ENCODE assay signal across 18 cellular contexts in genomic region chr17:55760643-55761355, GRCh38. TPM values are rescaled to one million over a fixed set of nuclear protein-coding genes. Genes with fewer than 3 reads are reported as not detected.
A peak's percentile ranks its signal among the peaks of the same experiment; 100 is the strongest.
DNase-seq lines count a peak whose midpoint lies in the region; ATAC-seq and TF ChIP-seq lines count a peak whose summit lies in the region.
"Had no signal": no experiment of that assay in that cellular context is flagged by ENCODE, and none has a peak within 500 bp of the region (broad histone marks: within the 10 kb centered on the region; RNA-seq: fewer than 3 reads in every experiment).

No MANE protein-coding gene starts in this region.

- TF ChIP-seq CTCF in cardiac fibroblast (IDR thresholded peaks at IDR 0.05; ENCODE audit: low read depth, low read length) (no peak), neutrophil (IDR thresholded peaks at IDR 0.05) (no peak), WERI-Rb-1 (IDR thresholded peaks at IDR 0.05; ENCODE audit: low read depth, low read length) (no peak)

- H3K4me3 ChIP-seq in SJSA1: no peak overlapping the region
- no peak overlapping the region for H3K4me3 ChIP-seq in cardiac fibroblast (replicated peaks in 1 of 2; ENCODE audit: low read depth in 2 of 2, low read length in 2 of 2)
- H3K4me3 ChIP-seq in neutrophil (ENCODE audit: low read depth in 1 of 2, low read length in 1 of 2): peak overlapping the region in 1 of 2 experiments; percentile 6
- H3K4me3 ChIP-seq in WERI-Rb-1 (ENCODE audit: low read depth, low read length): no peak overlapping the region
- H3K4me3 ChIP-seq: A549 had no signal

- H3K4me1 ChIP-seq in SJSA1 (replicated peaks) (peaks cover 57% of the 10 kb centered on the region), neutrophil (ENCODE audit: control insufficient read depth in 1 of 2, insufficient read depth in 1 of 2, low read depth in 1 of 2, low read length in 1 of 2) (peaks cover 30 to 43% of the 10 kb centered on the region in 2 experiments)
- H3K4me1 ChIP-seq: A549 had no signal

- H3K36me3 ChIP-seq in SJSA1: peaks cover 21% of the 10 kb centered on the region; the same call in 1 of the 2 replicates
- H3K36me3 ChIP-seq in neutrophil: no peaks in the 10 kb centered on the region
- H3K36me3 ChIP-seq in WERI-Rb-1: no peaks in the 10 kb centered on the region

- peak; percentile 19 for DNase-seq in GDM1 (lab: John Stamatoyannopoulos, UW)
- peak; percentile 99 to 100 for DNase-seq in SJSA1 (ENCODE audit: low read depth in 1 of 2, low spot score in 2 of 2)
- DNase-seq in cardiac fibroblast (ENCODE audit: low read depth in 2 of 2): peak; percentile 15 to 58
- no peak for DNase-seq in WERI-Rb-1
- DNase-seq in NAMALWA (ENCODE audit: low spot score): no peak
- no peak for DNase-seq in medulla oblongata (ENCODE audit: extremely low spot score)
- DNase-seq: Calu3, DMS79, GOT3, MM.1S, NCI-H1417 treated with DMSO at 0.1 percent for 48 hours, NCI-H2029, NCI-H526 treated with DMSO at 0.1 percent for 48 hours had no signal

- H3K27ac ChIP-seq in SJSA1: peak overlapping the region; percentile 66
- peak overlapping the region; percentile 91 for H3K27ac ChIP-seq in neutrophil
- H3K27ac ChIP-seq in WERI-Rb-1: no peak overlapping the region
- H3K27ac ChIP-seq: A549, RWPE1 had no signal

- H3K9me3 ChIP-seq in SJSA1 (replicated peaks) (no peaks in the 10 kb centered on the region), neutrophil (no peaks in the 10 kb centered on the region), WERI-Rb-1 (ENCODE audit: severe bottlenecking) (no peaks in the 10 kb centered on the region)
- H3K9me3 ChIP-seq: A549 had no signal

- no peak for ATAC-seq in HG02763 (IDR thresholded peaks at IDR 0.05; ENCODE audit: unreplicated experiment)
- ATAC-seq: A549 had no signal

- H3K27me3 ChIP-seq in SJSA1 (replicated peaks) (no peaks in the 10 kb centered on the region), neutrophil (no peaks in the 10 kb centered on the region), WERI-Rb-1 (ENCODE audit: insufficient read depth, low read depth, severe bottlenecking) (no peaks in the 10 kb centered on the region)

RNA-seq across cellular contexts. Expression of gene PCTP, which starts 9.9 kb away (rescaled TPM):
- 99.0 and 108 TPM in 2 replicates for total RNA-seq in SJSA1 (2014; rRNA removed; shearing (Covaris generic))

RNA-seq across cellular contexts. Expression of gene TMEM100, which starts 38.1 kb away (rescaled TPM):
- total RNA-seq in SJSA1 (2014; rRNA removed; shearing (Covaris generic)): 2.6 and 3.4 TPM in 2 replicates
- total RNA-seq: Calu3, G401 had no signal

Comparison
In these comparisons a context has a peak if more than half of its experiments do, and no peak if none do; other contexts are left out.
1. DNase-seq: peak in GDM1 (single experiment), SJSA1 (2 of 2) and cardiac fibroblast (2 of 2); none in WERI-Rb-1 (single experiment), NAMALWA (single experiment) and medulla oblongata (single experiment).